ENCODE assay signal across 8 cellular contexts in the genomic region with DNA sequence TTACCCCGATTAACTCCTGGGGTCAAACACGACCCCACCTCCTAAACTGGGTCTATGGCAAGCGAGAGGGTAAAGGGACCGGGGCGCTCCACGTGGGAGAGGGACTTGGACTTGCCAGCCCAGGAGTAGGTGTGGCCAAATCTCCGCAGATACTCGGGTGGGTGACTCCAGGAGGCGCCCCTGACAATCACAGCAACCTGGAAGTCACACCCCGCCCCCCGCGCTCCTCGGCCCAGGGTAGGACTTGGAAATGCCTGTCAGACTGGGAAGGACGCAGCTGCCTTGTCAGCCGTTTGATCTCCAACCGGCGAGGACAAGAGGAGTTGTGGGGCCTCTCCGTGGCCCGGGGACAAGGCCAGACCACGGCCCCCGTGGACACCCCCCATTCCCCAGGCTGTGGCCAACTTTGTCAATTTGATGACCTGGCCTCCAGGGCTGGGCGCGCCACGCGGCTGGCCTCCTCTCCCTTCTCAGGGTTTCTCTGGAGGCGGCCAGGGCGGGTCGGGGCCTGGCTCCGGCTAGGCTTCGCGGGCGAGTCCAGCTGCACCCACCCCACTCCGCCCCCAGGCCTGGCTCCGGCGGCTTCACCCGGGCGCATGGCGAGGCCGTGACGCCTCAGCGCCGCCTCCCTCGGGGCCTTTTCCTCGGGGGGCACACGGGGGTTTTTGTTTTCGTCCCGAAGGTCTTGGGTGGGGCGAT. TPM values are rescaled to one million over a fixed set of nuclear protein-coding genes. Genes with fewer than 3 reads are reported as not detected.
DNase-seq lines count a peak whose midpoint lies in the region; ATAC-seq and TF ChIP-seq lines count a peak whose summit lies in the region.

No MANE protein-coding gene starts in this region.

- H3K4me1 ChIP-seq in PC-3 (ENCODE audit: insufficient read depth, low read length) (peaks cover 8% of the 10 kb centered on the region; the same call in 1 of the 2 replicates), sigmoid colon (peaks cover 0 to 56% (median 55%) of the 10 kb centered on the region in 4 donors)

- no peak for TF ChIP-seq POLR2A in sigmoid colon (IDR thresholded peaks at IDR 0.05)

- intact Hi-C loops in PC-3 (cut with micrococcal nuclease) (no loop called here), sigmoid colon (cut with DNase I) (no loop called here)

- peaks cover 35% of the 10 kb centered on the region for H3K4me1 Mint-ChIP-seq in osteocyte (ENCODE audit: unreplicated experiment)

- H3K36me3 ChIP-seq in H7 (replicated peaks; ENCODE audit: control insufficient read depth, insufficient read depth, low read length) = no peaks in the 10 kb centered on the region
- H3K36me3 ChIP-seq in PC-3 (ENCODE audit: low read depth, low read length) = no peaks in the 10 kb centered on the region
- H3K36me3 ChIP-seq in sigmoid colon = no peaks in the 10 kb centered on the region

- H3K27ac ChIP-seq in PC-3 (ENCODE audit: low read length) (no peak overlapping the region), coronary artery (no peak overlapping the region), sigmoid colon (no peak overlapping the region)

- H3K27me3 ChIP-seq in H7 (ENCODE audit: control insufficient read depth, insufficient read depth, low read length) (peaks cover 11% of the 10 kb centered on the region; the same call in 1 of the 2 replicates), PC-3 (ENCODE audit: low read length) (peaks cover 85% of the 10 kb centered on the region), sigmoid colon (peaks cover 60 to 86% (median 67%) of the 10 kb centered on the region in 3 donors)

- BruUV-seq in PC-3 (replicated peaks; lab: Mats Ljungman, UMichigan) = no TSS peak

- no peaks in the 10 kb centered on the region for H3K36me3 Mint-ChIP-seq in osteocyte (ENCODE audit: unreplicated experiment)

- H3K9me3 ChIP-seq in PC-3 (ENCODE audit: low read length) (no peaks in the 10 kb centered on the region), sigmoid colon (no peaks in the 10 kb centered on the region)

- 1 to 2% methylated on average over 48 of the region's 48 CpGs for WGBS in sigmoid colon, 2 donors

- POLR2A ChIA-PET in PC-3 (lab: Charles Lee; ENCODE audit: unreplicated experiment) = no interaction called here

- H3K9me2 ChIP-seq in PC-3 (replicated peaks; ENCODE audit: low read length) = no peaks in the 10 kb centered on the region

- peaks cover 67% of the 10 kb centered on the region for H3K27me3 Mint-ChIP-seq in osteocyte (ENCODE audit: unreplicated experiment)

- no peak overlapping the region for H3K27ac Mint-ChIP-seq in osteocyte (ENCODE audit: unreplicated experiment)

- H3K4me2 ChIP-seq in PC-3 (ENCODE audit: low read length) = peak overlapping the region; percentile 78

- TF ChIP-seq CTCF in PC-3 (conservative IDR thresholded peaks at IDR 0.05; ENCODE audit: low read depth, low read length) (no peak), coronary artery (IDR thresholded peaks at IDR 0.05) (no peak), osteocyte (IDR thresholded peaks at IDR 0.05) (no peak), sigmoid colon (IDR thresholded peaks at IDR 0.05) (no peak)

- 0 out of 2 replicates have a peak overlapping the region, but pooled peaks have one; percentile 13 for H2AFZ ChIP-seq in PC-3 (ENCODE audit: low read length)

- DNase-seq in H7 = peak; percentile 84
- DNase-seq in PC-3 = no peak
- DNase-seq in coronary artery (ENCODE audit: low spot score) = no peak
- DNase-seq in osteocyte (ENCODE audit: extremely low spot score, unreplicated experiment) = no peak
- no peak for DNase-seq in putamen (ENCODE audit: low spot score)
- no peak for DNase-seq in inferior parietal cortex (ENCODE audit: extremely low spot score)
- no peak for DNase-seq in SW 1271 (lab: John Stamatoyannopoulos, UW)
- DNase-seq in sigmoid colon = no peak

- no peaks in the 10 kb centered on the region for H3K79me2 ChIP-seq in PC-3 (ENCODE audit: low read length)

- H3K4me3 Mint-ChIP-seq in osteocyte (ENCODE audit: unreplicated experiment) = peak overlapping the region; percentile 79

- no peak for ATAC-seq in PC-3

- H3F3A ChIP-seq in PC-3 (ENCODE audit: low read length, unreplicated experiment) = no peaks in the 10 kb centered on the region

- no peak for TF ChIP-seq EP300 in sigmoid colon (IDR thresholded peaks at IDR 0.05)

- no peaks in the 10 kb centered on the region for H4K20me1 ChIP-seq in PC-3 (ENCODE audit: low read length)

- no peaks in the 10 kb centered on the region for H3K9me3 Mint-ChIP-seq in osteocyte (ENCODE audit: unreplicated experiment)

- CTCF ChIA-PET in PC-3 (lab: Charles Lee) = no interaction called here

- peak overlapping the region; percentile 78 for H3K4me3 ChIP-seq in H7 (ENCODE audit: insufficient read depth, low read depth, low read length)
- no peak overlapping the region for H3K4me3 ChIP-seq in PC-3 (ENCODE audit: low read length)
- H3K4me3 ChIP-seq in coronary artery = peak overlapping the region; percentile 68
- peak overlapping the region in 2 of 4 donors; percentile 7 for H3K4me3 ChIP-seq in sigmoid colon

- no peak overlapping the region for H3K9ac ChIP-seq in PC-3 (ENCODE audit: low read length)

RNA-seq across cellular contexts. Expression of gene BCL11B, which starts 1.2 kb away (rescaled TPM):
- 5.7 and 6.1 TPM in 2 replicates for total RNA-seq in H7 (2014; rRNA removed; shearing (Covaris generic))
- total RNA-seq in PC-3 (2014; rRNA removed) (0.73 and 1.7 TPM in 2 replicates), osteocyte (0.16 and 0.18 TPM in 2 replicates), sigmoid colon (under 1 TPM; under 0.01 to 0.28 (median 0.15) TPM)
- 1 to 10 TPM in 1 of 3 donors, under 1 TPM in 2; 0.23 to 3.5 (median 0.60) TPM for polyA plus RNA-seq in sigmoid colon
